9 cellular contexts compared by ENCODE assay signal in the genomic region with DNA sequence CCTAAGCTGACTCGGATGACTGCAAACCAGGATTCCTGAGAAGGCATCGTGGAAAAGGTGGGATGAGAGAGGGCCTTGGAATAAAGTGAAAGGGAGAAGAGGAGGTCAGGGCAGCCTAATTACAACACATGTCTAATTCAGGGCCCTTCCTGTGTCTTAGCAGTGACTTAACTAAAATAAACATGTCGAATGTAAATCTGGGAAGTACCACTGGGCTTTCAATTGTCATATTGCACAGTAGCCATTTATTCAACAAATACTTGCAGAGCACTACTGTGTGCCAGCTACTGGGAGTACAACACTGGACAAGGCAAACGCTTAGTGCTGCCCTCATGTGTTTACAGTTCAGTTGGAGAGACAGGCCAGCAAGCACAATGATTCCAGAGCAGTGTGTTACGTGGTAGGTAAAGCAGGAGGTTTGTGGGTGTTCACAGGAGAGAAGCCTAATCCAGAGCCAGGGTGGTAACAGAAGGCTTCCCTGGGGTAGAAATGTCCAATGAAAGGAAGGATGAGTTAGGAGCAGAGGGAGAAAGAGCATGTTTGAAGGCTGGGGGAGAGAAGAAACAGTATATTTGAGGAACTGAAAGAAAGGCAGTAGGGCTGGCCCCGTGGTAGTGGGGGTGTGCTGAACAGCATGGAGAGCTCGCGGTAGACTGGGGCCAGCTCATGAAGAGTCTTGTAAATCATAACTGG. TPM values are rescaled to one million over a fixed set of nuclear protein-coding genes. Genes with fewer than 3 reads are reported as not detected.
A peak's percentile ranks its signal among the peaks of the same experiment; 100 is the strongest.
DNase-seq lines count a peak whose midpoint lies in the region; ATAC-seq, FAIRE-seq and TF ChIP-seq lines count a peak whose summit lies in the region.
"Had no signal": no experiment of that assay in that cellular context is flagged by ENCODE, and none has a peak within 500 bp of the region (broad histone marks: within the 10 kb centered on the region; RNA-seq: fewer than 3 reads in every experiment).

No MANE protein-coding gene starts in this region.

- no peaks in the 10 kb centered on the region for H3K9me3 Mint-ChIP-seq in osteocyte (ENCODE audit: unreplicated experiment)
- H3K9me3 Mint-ChIP-seq in activated CD4-positive, alpha-beta T cell treated with anti-CD3 and anti-CD28 coated beads, Interleukin-2, amount 10 ng/mL, durations not matched to agents 24 days and 14 days = no peaks in the 10 kb centered on the region

- peaks cover 39 to 51% of the 10 kb centered on the region in 2 donors for H3K4me1 ChIP-seq in duodenal mucosa (ENCODE audit: control insufficient read depth in 1 of 2, insufficient read depth in 2 of 2, low read length in 2 of 2)

- ATAC-seq in HG02759 (IDR thresholded peaks at IDR 0.05; ENCODE audit: unreplicated experiment) = peak; percentile 91

- H3K4me3 Mint-ChIP-seq in osteocyte (ENCODE audit: unreplicated experiment) = no peak overlapping the region
- H3K4me3 Mint-ChIP-seq in activated CD4-positive, alpha-beta T cell treated with anti-CD3 and anti-CD28 coated beads, Interleukin-2, amount 10 ng/mL, durations not matched to agents 24 days and 14 days = no peak overlapping the region

- no peak for TF ChIP-seq CTCF in osteocyte (IDR thresholded peaks at IDR 0.05)

- H3K27ac ChIP-seq in duodenal mucosa (ENCODE audit: low read depth, low read length) = no peak overlapping the region
- H3K27ac ChIP-seq: KMS-11 had no signal

- peak overlapping the region; percentile 99 for H3K27ac Mint-ChIP-seq in osteocyte (ENCODE audit: unreplicated experiment)
- H3K27ac Mint-ChIP-seq in activated CD4-positive, alpha-beta T cell treated with anti-CD3 and anti-CD28 coated beads, Interleukin-2, amount 10 ng/mL, durations not matched to agents 24 days and 14 days = no peak overlapping the region

- no peaks in the 10 kb centered on the region for H3K36me3 ChIP-seq in duodenal mucosa (ENCODE audit: control insufficient read depth in 1 of 2, insufficient read depth in 2 of 2, low read length in 2 of 2)

- H3K9me3 ChIP-seq in duodenal mucosa (ENCODE audit: control insufficient read depth in 1 of 2, low read length in 2 of 2) = no peaks in the 10 kb centered on the region

- no peak overlapping the region for H3K9ac ChIP-seq in duodenal mucosa (ENCODE audit: low read depth in 1 of 2, low read length in 2 of 2)
- H3K9ac ChIP-seq: KMS-11 had no signal

- no peaks in the 10 kb centered on the region for H3K27me3 ChIP-seq in duodenal mucosa (ENCODE audit: control insufficient read depth in 1 of 2, insufficient read depth in 2 of 2, low read length in 2 of 2)

- intact Hi-C loops in activated CD4-positive, alpha-beta T cell treated with anti-CD3 and anti-CD28 coated beads, Interleukin-2, amount 10 ng/mL, durations not matched to agents 24 days and 14 days (cut with micrococcal nuclease) = no loop called here

- peak; percentile 72 for FAIRE-seq in GM18507 (lab: Jason Lieb, UNC)

- no peaks in the 10 kb centered on the region for H3K27me3 Mint-ChIP-seq in osteocyte (ENCODE audit: unreplicated experiment)
- no peaks in the 10 kb centered on the region for H3K27me3 Mint-ChIP-seq in activated CD4-positive, alpha-beta T cell treated with anti-CD3 and anti-CD28 coated beads, Interleukin-2, amount 10 ng/mL, durations not matched to agents 24 days and 14 days

- H3K4me1 Mint-ChIP-seq in osteocyte (ENCODE audit: unreplicated experiment) = peaks cover 77% of the 10 kb centered on the region
- no peaks in the 10 kb centered on the region for H3K4me1 Mint-ChIP-seq in activated CD4-positive, alpha-beta T cell treated with anti-CD3 and anti-CD28 coated beads, Interleukin-2, amount 10 ng/mL, durations not matched to agents 24 days and 14 days

- H3K36me3 Mint-ChIP-seq in osteocyte (ENCODE audit: unreplicated experiment) = no peaks in the 10 kb centered on the region
- H3K36me3 Mint-ChIP-seq in activated CD4-positive, alpha-beta T cell treated with anti-CD3 and anti-CD28 coated beads, Interleukin-2, amount 10 ng/mL, durations not matched to agents 24 days and 14 days (ENCODE audit: low read depth) = no peaks in the 10 kb centered on the region

- DNase-seq in GM18507 (ENCODE audit: extremely low spot score, insufficient read length, low read depth) (no peak), NAMALWA (ENCODE audit: low spot score) (peak; percentile 58), osteocyte (ENCODE audit: extremely low spot score, unreplicated experiment) (no peak), NCI-H128 (lab: John Stamatoyannopoulos, UW; ENCODE audit: unreplicated experiment) (no peak), OCI-M2 (lab: John Stamatoyannopoulos, UW; ENCODE audit: unreplicated experiment) (no peak)
- no peak for DNase-seq in activated CD4-positive, alpha-beta T cell treated with anti-CD3 and anti-CD28 coated beads, Interleukin-2, amount 10 ng/mL, durations not matched to agents 24 days and 14 days

- peak overlapping the region; percentile 1 to 9 for H3K4me3 ChIP-seq in duodenal mucosa (ENCODE audit: low read depth in 1 of 2, low read length in 2 of 2)

RNA-seq across cellular contexts. Expression of gene RASAL2, which starts 38.0 kb away (rescaled TPM):
- 34.2 and 35.4 TPM in 2 replicates for total RNA-seq in osteocyte
- not detected in 2 replicates for total RNA-seq in activated CD4-positive, alpha-beta T cell treated with anti-CD3 and anti-CD28 coated beads, Interleukin-2, amount 10 ng/mL, durations not matched to agents 24 days and 14 days

Comparison
In these comparisons a context has a peak if more than half of its experiments do, and no peak if none do; other contexts are left out.
1. RNA of gene RASAL2, which starts 38.0 kb away (total RNA-seq): 34.2 to 35.4 TPM in osteocyte; not detected in activated CD4-positive, alpha-beta T cell treated with anti-CD3 and anti-CD28 coated beads, Interleukin-2, amount 10 ng/mL, durations not matched to agents 24 days and 14 days; every median in the first group is over 10 times any median in the second.